In the genomic region with DNA sequence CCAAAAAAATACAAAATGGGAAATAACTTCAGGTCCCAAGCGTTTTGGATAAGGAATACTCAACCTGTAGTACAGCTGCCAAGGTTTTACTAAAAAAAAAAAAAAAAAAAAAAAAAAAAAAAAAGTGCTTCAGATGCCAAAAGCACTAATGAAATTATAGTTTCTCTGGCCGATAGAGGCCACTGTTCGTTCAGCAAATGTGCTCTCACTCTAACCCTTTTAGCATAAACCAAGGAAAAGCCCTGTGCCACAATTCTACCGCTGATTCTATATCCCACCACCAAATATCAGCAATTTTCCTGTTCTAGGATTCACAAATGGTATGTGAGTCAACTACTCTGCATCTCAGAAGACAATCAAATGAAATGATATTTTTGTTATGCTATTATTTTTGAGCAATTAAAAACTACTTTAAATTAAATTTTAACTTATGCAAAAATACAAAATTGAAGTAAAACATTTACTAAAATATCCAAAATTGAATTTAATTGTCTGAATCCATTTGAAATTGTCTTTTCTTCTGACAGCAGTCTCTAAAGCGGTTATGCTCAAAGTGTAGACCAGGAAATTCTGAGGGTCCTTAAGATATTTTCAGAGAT, we compare ENCODE assay signal across 1 cellular context.
TF ChIP-seq lines count a peak whose summit lies in the region.

No MANE protein-coding gene starts in this region.

TF ChIP-seq in GM23338, 12 proteins besides CTCF, POLR2A, EP300 and RAD21 (continued from another document):
- TF ChIP-seq REST (IDR thresholded peaks at IDR 0.05; ENCODE audit: unreplicated experiment) (no peak), NANOG (IDR thresholded peaks at IDR 0.05; ENCODE audit: borderline replicate concordance) (no peak), ZNF114 (CRISPR knock-in tag; IDR thresholded peaks at IDR 0.05) (no peak), JUNB (IDR thresholded peaks at IDR 0.05; ENCODE audit: unreplicated experiment) (no peak), EZH2 (IDR thresholded peaks at IDR 0.05; ENCODE audit: low read depth, unreplicated experiment) (no peak)
- TF ChIP-seq, protein P1, sequence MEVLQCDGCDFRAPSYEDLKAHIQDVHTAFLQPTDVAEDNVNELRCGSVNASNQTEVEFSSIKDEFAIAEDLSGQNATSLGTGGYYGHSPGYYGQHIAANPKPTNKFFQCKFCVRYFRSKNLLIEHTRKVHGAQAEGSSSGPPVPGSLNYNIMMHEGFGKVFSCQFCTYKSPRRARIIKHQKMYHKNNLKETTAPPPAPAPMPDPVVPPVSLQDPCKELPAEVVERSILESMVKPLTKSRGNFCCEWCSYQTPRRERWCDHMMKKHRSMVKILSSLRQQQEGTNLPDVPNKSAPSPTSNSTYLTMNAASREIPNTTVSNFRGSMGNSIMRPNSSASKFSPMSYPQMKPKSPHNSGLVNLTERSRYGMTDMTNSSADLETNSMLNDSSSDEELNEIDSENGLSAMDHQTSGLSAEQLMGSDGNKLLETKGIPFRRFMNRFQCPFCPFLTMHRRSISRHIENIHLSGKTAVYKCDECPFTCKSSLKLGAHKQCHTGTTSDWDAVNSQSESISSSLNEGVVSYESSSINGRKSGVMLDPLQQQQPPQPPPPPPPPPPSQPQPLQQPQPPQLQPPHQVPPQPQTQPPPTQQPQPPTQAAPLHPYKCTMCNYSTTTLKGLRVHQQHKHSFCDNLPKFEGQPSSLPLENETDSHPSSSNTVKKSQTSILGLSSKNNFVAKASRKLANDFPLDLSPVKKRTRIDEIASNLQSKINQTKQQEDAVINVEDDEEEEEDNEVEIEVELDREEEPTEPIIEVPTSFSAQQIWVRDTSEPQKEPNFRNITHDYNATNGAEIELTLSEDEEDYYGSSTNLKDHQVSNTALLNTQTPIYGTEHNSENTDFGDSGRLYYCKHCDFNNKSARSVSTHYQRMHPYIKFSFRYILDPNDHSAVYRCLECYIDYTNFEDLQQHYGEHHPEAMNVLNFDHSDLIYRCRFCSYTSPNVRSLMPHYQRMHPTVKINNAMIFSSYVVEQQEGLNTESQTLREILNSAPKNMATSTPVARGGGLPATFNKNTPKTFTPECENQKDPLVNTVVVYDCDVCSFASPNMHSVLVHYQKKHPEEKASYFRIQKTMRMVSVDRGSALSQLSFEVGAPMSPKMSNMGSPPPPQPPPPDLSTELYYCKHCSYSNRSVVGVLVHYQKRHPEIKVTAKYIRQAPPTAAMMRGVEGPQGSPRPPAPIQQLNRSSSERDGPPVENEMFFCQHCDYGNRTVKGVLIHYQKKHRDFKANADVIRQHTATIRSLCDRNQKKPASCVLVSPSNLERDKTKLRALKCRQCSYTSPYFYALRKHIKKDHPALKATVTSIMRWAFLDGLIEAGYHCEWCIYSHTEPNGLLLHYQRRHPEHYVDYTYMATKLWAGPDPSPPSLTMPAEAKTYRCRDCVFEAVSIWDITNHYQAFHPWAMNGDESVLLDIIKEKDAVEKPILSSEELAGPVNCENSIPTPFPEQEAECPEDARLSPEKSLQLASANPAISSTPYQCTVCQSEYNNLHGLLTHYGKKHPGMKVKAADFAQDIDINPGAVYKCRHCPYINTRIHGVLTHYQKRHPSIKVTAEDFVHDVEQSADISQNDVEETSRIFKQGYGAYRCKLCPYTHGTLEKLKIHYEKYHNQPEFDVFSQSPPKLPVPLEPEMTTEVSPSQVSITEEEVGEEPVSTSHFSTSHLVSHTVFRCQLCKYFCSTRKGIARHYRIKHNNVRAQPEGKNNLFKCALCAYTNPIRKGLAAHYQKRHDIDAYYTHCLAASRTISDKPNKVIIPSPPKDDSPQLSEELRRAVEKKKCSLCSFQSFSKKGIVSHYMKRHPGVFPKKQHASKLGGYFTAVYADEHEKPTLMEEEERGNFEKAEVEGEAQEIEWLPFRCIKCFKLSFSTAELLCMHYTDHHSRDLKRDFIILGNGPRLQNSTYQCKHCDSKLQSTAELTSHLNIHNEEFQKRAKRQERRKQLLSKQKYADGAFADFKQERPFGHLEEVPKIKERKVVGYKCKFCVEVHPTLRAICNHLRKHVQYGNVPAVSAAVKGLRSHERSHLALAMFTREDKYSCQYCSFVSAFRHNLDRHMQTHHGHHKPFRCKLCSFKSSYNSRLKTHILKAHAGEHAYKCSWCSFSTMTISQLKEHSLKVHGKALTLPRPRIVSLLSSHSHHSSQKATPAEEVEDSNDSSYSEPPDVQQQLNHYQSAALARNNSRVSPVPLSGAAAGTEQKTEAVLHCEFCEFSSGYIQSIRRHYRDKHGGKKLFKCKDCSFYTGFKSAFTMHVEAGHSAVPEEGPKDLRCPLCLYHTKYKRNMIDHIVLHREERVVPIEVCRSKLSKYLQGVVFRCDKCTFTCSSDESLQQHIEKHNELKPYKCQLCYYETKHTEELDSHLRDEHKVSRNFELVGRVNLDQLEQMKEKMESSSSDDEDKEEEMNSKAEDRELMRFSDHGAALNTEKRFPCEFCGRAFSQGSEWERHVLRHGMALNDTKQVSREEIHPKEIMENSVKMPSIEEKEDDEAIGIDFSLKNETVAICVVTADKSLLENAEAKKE (CRISPR knock-in tag; IDR thresholded peaks at IDR 0.05): no peak
